ENCODE assay signal across 12 cellular contexts in genomic region chr1:235357485-235358378, GRCh38. TPM values are rescaled to one million over a fixed set of nuclear protein-coding genes. Genes with fewer than 3 reads are reported as not detected.
DNase-seq lines count a peak whose midpoint lies in the region; ATAC-seq and TF ChIP-seq lines count a peak whose summit lies in the region.
"Had no signal": no experiment of that assay in that cellular context is flagged by ENCODE, and none has a peak within 500 bp of the region (broad histone marks: within the 10 kb centered on the region; RNA-seq: fewer than 3 reads in every experiment).

No MANE protein-coding gene starts in this region.

- H3K9me3 ChIP-seq in cardiac muscle cell (ENCODE audit: low read depth), result no peaks in the 10 kb centered on the region
- H3K9me3 ChIP-seq: psoas muscle had no signal

- H3K36me3 ChIP-seq in cardiac muscle cell, result no peaks in the 10 kb centered on the region

- no peak for TF ChIP-seq CTCF in cardiac muscle cell (IDR thresholded peaks at IDR 0.05; ENCODE audit: low read depth, low read length)

- ATAC-seq in Right ventricle myocardium superior (ENCODE audit: poor library complexity) (no peak), GM19023 (IDR thresholded peaks at IDR 0.05; ENCODE audit: unreplicated experiment) (no peak)
- ATAC-seq: psoas muscle had no signal

- no peak overlapping the region for H3K4me3 ChIP-seq in cardiac muscle cell
- H3K4me3 ChIP-seq: psoas muscle had no signal

- DNase-seq in cardiac muscle cell (ENCODE audit: low read depth in 1 of 2, low spot score in 1 of 2), result peak in 1 of 2 donors; percentile 18
- DNase-seq in Right ventricle myocardium superior, result no peak
- DNase-seq in NCI-H69 (lab: John Stamatoyannopoulos, UW), result peak; percentile 49
- DNase-seq in iPS DF 19.7 (ENCODE audit: low read depth, low spot score), result peak; percentile 48
- DNase-seq in NCI-H1694 (lab: John Stamatoyannopoulos, UW), result no peak
- no peak for DNase-seq in stimulated activated CD4-positive, alpha-beta T cell treated with anti-CD3 and anti-CD28 coated beads, Interleukin-1b, Interleukin-23, amount 100 ng/mL, for 48 hours
- DNase-seq in GM03348 (ENCODE audit: low spot score), result no peak
- DNase-seq: effector CD8-positive, alpha-beta T cell; MV-4-11; psoas muscle; stimulated activated CD4-positive, alpha-beta T cell treated with anti-CD3 and anti-CD28 coated beads, Interleukin-15, amount 100 ng/mL, for 24 hours had no signal

- H3K27me3 ChIP-seq in cardiac muscle cell, result no peaks in the 10 kb centered on the region

- peak overlapping the region; percentile 25 for H3K27ac ChIP-seq in cardiac muscle cell
- H3K27ac ChIP-seq: psoas muscle had no signal

- H3K4me1 ChIP-seq in cardiac muscle cell (ENCODE audit: low read depth), result no peaks in the 10 kb centered on the region
- H3K4me1 ChIP-seq: psoas muscle had no signal

- intact Hi-C loops in Right ventricle myocardium superior (cut with DNase I), result no loop called here

RNA-seq across cellular contexts. Expression of gene TBCE, which starts 9.5 kb away (rescaled TPM):
- total RNA-seq in cardiac muscle cell (17.9 and 19.3 TPM in 2 replicates), Right ventricle myocardium superior (15.7 TPM)
- polyA plus RNA-seq in cardiac muscle cell, result 34.8 and 35.9 TPM in 2 replicates

RNA-seq across cellular contexts. Expression of gene GGPS1, which starts 29.4 kb away (rescaled TPM):
- total RNA-seq in cardiac muscle cell, result 14.9 and 17.4 TPM in 2 replicates
- polyA plus RNA-seq in cardiac muscle cell, result 66.9 and 73.2 TPM in 2 replicates
- total RNA-seq in Right ventricle myocardium superior, result 31.4 TPM

RNA-seq across cellular contexts. Expression of gene ARID4B, which starts 29.8 kb away (rescaled TPM):
- total RNA-seq in cardiac muscle cell, result 37.9 and 74.6 TPM in 2 replicates
- 33.8 and 34.2 TPM in 2 replicates for polyA plus RNA-seq in cardiac muscle cell
- total RNA-seq in Right ventricle myocardium superior, result 14.8 TPM

Comparison
In these comparisons a context has a peak if more than half of its experiments do, and no peak if none do; other contexts are left out.
1. DNase-seq: peak in NCI-H69 (single experiment) and iPS DF 19.7 (single experiment); none in Right ventricle myocardium superior (single experiment), NCI-H1694 (single experiment), stimulated activated CD4-positive, alpha-beta T cell treated with anti-CD3 and anti-CD28 coated beads, Interleukin-1b, Interleukin-23, amount 100 ng/mL, for 48 hours (single experiment) and GM03348 (single experiment).